Comparison of ENCODE assay signal across 8 cellular contexts in the genomic region with DNA sequence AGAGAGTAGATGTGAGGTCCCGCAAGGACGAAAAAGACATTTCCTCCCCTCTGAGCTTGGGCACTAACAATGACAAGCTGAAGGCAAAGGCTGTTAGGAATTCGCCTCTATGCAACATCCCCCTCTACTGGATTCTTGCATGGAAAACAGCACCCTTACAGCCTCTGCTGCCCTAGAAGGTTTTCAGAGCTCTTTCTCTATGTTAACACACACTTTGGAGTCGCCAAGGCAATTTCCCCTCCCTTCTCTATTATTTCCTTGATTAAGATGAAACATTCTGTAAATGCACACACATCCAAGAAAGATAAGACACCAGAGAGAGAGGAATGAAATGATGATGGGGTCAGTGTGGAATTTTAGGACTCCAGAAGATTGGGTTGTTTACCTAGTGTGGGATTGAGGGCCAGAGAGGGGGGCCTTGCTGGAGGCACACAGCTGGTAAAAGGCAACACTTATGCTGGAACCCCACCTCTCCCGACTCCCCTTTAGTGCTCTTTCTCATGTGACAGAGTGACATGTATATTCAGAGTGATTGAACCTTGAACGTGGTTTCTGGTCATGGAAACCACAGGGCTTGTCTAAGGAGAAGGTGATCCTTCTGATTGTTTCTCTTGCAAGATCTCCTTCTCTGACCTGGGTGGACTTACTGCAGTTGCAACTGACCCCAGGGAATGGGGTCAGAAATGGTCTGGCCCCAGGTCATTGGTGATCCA.
DNase-seq lines count a peak whose midpoint lies in the region; ATAC-seq and TF ChIP-seq lines count a peak whose summit lies in the region.

No MANE protein-coding gene starts in this region.

- H3K4me1 Mint-ChIP-seq in CD14-positive monocyte: peaks cover 37% of the 10 kb centered on the region

- H4K20me1 ChIP-seq in MM.1S (ENCODE audit: insufficient read depth, low read length): no peaks in the 10 kb centered on the region

- H3K9me2 ChIP-seq in MM.1S (replicated peaks; ENCODE audit: insufficient read depth, low read length): no peaks in the 10 kb centered on the region

- H3K4me3 Mint-ChIP-seq in CD14-positive monocyte: no peak overlapping the region

- DNase-seq in CD14-positive monocyte (ENCODE audit: low spot score): no peak
- peak; percentile 86 for DNase-seq in MM.1S
- DNase-seq in SK-N-MC (ENCODE audit: low read depth, low spot score): peak; percentile 57
- peak in 46 of 58 donors; percentile 2 to 78 (median 24) for DNase-seq in anterior cingulate cortex (lab: John Stamatoyannopoulos, UW)
- DNase-seq in left ventricle myocardium inferior: no peak
- DNase-seq in putamen (ENCODE audit: low spot score): peak; percentile 77

- H3K4me1 ChIP-seq in MM.1S (ENCODE audit: low read length) (peaks cover 43% of the 10 kb centered on the region), left ventricle myocardium inferior (peaks cover 4% of the 10 kb centered on the region)

- no peaks in the 10 kb centered on the region for H3K36me3 Mint-ChIP-seq in CD14-positive monocyte

- peak overlapping the region in 1 of 7 donors; percentile 69 for H3K27ac Mint-ChIP-seq in CD14-positive monocyte

- H3K27me3 ChIP-seq in MM.1S (replicated peaks; ENCODE audit: insufficient read depth, low read length) (no peaks in the 10 kb centered on the region), left ventricle myocardium inferior (ENCODE audit: low read depth) (peaks cover 18% of the 10 kb centered on the region)

- H3K36me3 ChIP-seq in MM.1S (replicated peaks; ENCODE audit: insufficient read depth, low read length) (no peaks in the 10 kb centered on the region), SK-N-MC (ENCODE audit: insufficient read depth, low read length) (no peaks in the 10 kb centered on the region), left ventricle myocardium inferior (no peaks in the 10 kb centered on the region)

- H3K27me3 Mint-ChIP-seq in CD14-positive monocyte (ENCODE audit: low read depth in 3 of 3): peaks cover 0 to 7% (median 0%) of the 10 kb centered on the region in 3 donors

- no peaks in the 10 kb centered on the region for H3K9me3 Mint-ChIP-seq in CD14-positive monocyte

- H3K9me3 ChIP-seq in MM.1S (replicated peaks; ENCODE audit: insufficient read depth, low read length) (no peaks in the 10 kb centered on the region), SK-N-MC (ENCODE audit: low read depth, low read length) (no peaks in the 10 kb centered on the region), left ventricle myocardium inferior (replicated peaks) (no peaks in the 10 kb centered on the region)

- peak overlapping the region; percentile 31; the same call in 1 of the 2 replicates for H3K4me2 ChIP-seq in MM.1S (ENCODE audit: low read depth, low read length)

- H2AFZ ChIP-seq in MM.1S (ENCODE audit: low read length): peak overlapping the region; percentile 32

- H3F3A ChIP-seq in MM.1S (ENCODE audit: insufficient read depth, low read length): peaks cover 17% of the 10 kb centered on the region

- peak overlapping the region; percentile 27; the same call in 1 of the 2 replicates for H3K27ac ChIP-seq in MM.1S (ENCODE audit: low read length)
- no peak overlapping the region for H3K27ac ChIP-seq in SK-N-MC
- H3K27ac ChIP-seq in left ventricle myocardium inferior (replicated peaks): no peak overlapping the region

- ATAC-seq in GM18909 (IDR thresholded peaks at IDR 0.05; ENCODE audit: poor library complexity, unreplicated experiment) (peak; percentile 34), HG03457 (IDR thresholded peaks at IDR 0.05; ENCODE audit: unreplicated experiment) (no peak)

- H3K79me2 ChIP-seq in MM.1S (ENCODE audit: low read length): no peaks in the 10 kb centered on the region

- intact Hi-C loops in CD14-positive monocyte (cut with micrococcal nuclease) (loop anchor here (5.0 to 10.0 kb wide), 4 partner anchors 293 to 1240 kb away; no protein-coding TSS in a partner anchor), left ventricle myocardium inferior (cut with micrococcal nuclease) (loop anchor here (5.0 kb wide), 1 partner anchor 1058 kb away; no protein-coding TSS in a partner anchor)

- H3K4me3 ChIP-seq in MM.1S (ENCODE audit: low read length) (0 out of 2 replicates have a peak overlapping the region, but pooled peaks have one; percentile 8), SK-N-MC (no peak overlapping the region), left ventricle myocardium inferior (no peak overlapping the region)

- TF ChIP-seq CTCF in CD14-positive monocyte (IDR thresholded peaks at IDR 0.05) (peak; percentile 78), MM.1S (IDR thresholded peaks at IDR 0.05; ENCODE audit: low read length) (peak; percentile 87), left ventricle myocardium inferior (IDR thresholded peaks at IDR 0.05; ENCODE audit: borderline replicate concordance) (peak; percentile 87)

- H3K9ac ChIP-seq in MM.1S (ENCODE audit: low read length): peak overlapping the region; percentile 40
- no peak overlapping the region for H3K9ac ChIP-seq in SK-N-MC (ENCODE audit: insufficient read length)

Comparison
In these comparisons a context has a peak if more than half of its experiments do, and no peak if none do; other contexts are left out.
1. DNase-seq: peak in MM.1S (single experiment), SK-N-MC (single experiment), anterior cingulate cortex (46 of 58) and putamen (single experiment); none in CD14-positive monocyte (single experiment) and left ventricle myocardium inferior (single experiment).
2. Peak in every context shown above with its lines, with median percentiles within 50 percentile points of each other: CTCF ChIP-seq.